In the genomic region with DNA sequence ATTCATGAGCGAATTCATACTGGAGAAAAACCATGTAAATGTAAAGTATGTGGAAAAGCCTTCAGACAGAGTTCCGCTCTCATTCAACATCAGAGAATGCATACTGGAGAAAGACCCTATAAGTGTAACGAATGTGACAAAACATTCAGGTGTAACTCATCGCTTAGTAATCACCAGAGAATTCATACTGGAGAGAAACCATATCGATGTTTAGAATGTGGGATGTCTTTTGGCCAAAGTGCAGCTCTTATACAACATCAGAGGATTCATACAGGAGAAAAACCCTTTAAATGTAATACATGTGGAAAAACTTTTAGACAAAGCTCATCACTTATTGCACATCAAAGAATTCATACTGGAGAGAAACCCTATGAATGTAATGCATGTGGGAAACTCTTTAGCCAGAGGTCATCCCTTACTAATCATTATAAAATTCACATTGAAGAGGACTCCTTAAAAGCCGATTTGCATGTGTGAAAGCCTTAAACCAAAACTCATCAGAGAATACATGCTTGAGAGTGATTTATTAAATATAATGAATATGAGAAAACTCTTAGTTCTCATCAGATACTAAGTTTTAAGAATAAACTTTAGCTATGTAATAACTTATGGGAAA, we compare ENCODE assay signal across 14 cellular contexts. TPM values are rescaled to one million over a fixed set of nuclear protein-coding genes. Genes with fewer than 3 reads are reported as not detected.
DNase-seq lines count a peak whose midpoint lies in the region; ATAC-seq, FAIRE-seq and TF ChIP-seq lines count a peak whose summit lies in the region.
"Had no signal": no experiment of that assay in that cellular context is flagged by ENCODE, and none has a peak within 500 bp of the region (broad histone marks: within the 10 kb centered on the region; RNA-seq: fewer than 3 reads in every experiment).

No MANE protein-coding gene starts in this region.

- peak; percentile 26 for FAIRE-seq in GM12891 (lab: Jason Lieb, UNC)
- FAIRE-seq: GM18507 had no signal

- H3K36me3 ChIP-seq in adipocyte (ENCODE audit: control insufficient read depth, insufficient read depth, low read length, severe bottlenecking), result peaks cover 100% of the 10 kb centered on the region
- H3K36me3 ChIP-seq in endodermal cell (ENCODE audit: control insufficient read depth, insufficient read depth, low read length), result peaks cover 90% of the 10 kb centered on the region
- peaks cover 43 to 78% (median 59%) of the 10 kb centered on the region in 5 donors for H3K36me3 ChIP-seq in subcutaneous abdominal adipose tissue (ENCODE audit: control insufficient read depth in 5 of 5, insufficient read depth in 5 of 5, low read length in 5 of 5)

- peaks cover 91% of the 10 kb centered on the region for H3K9me3 Mint-ChIP-seq in endodermal cell

- no peak for TF ChIP-seq POLR2A in GM12891 (IDR thresholded peaks at IDR 0.05; ENCODE audit: low read depth, low read length)

- TF ChIP-seq CTCF in endodermal cell (conservative IDR thresholded peaks at IDR 0.05), result no peak

- 93 to 97% methylated on average over 4 to 5 of the region's 6 CpGs for WGBS in endodermal cell (ENCODE audit: insufficient coverage in 1 of 2, insufficient read length in 1 of 2), 2 experiments

- H3K4me1 ChIP-seq in adipocyte (ENCODE audit: control insufficient read depth, insufficient read depth, low read length) (no peaks in the 10 kb centered on the region), endodermal cell (ENCODE audit: control insufficient read depth, insufficient read depth, low read length) (no peaks in the 10 kb centered on the region), subcutaneous abdominal adipose tissue (ENCODE audit: control insufficient read depth in 5 of 5, insufficient read depth in 5 of 5, low read length in 5 of 5) (no peaks in the 10 kb centered on the region)
- H3K4me1 ChIP-seq: BLaER1 had no signal

- no peak overlapping the region for H3K27ac Mint-ChIP-seq in endodermal cell
- H3K27ac Mint-ChIP-seq: CD4-positive, CD25-positive, alpha-beta regulatory T cell had no signal

- no peaks in the 10 kb centered on the region for H3K27me3 Mint-ChIP-seq in endodermal cell (ENCODE audit: insufficient read depth)
- H3K27me3 Mint-ChIP-seq: CD4-positive, CD25-positive, alpha-beta regulatory T cell had no signal

- ATAC-seq in HG02840 (IDR thresholded peaks at IDR 0.05; ENCODE audit: low FRiP score, unreplicated experiment), result no peak

- H3K9me3 ChIP-seq in adipocyte (ENCODE audit: control insufficient read depth, low read length), result peaks cover 96% of the 10 kb centered on the region
- peaks cover 97% of the 10 kb centered on the region for H3K9me3 ChIP-seq in endodermal cell (ENCODE audit: control insufficient read depth, low read length)
- H3K9me3 ChIP-seq in subcutaneous abdominal adipose tissue (ENCODE audit: control insufficient read depth in 5 of 5, low read length in 5 of 5), result peaks cover 47 to 90% (median 82%) of the 10 kb centered on the region in 5 donors

- H3K27me3 ChIP-seq in adipocyte (replicated peaks; ENCODE audit: control insufficient read depth, insufficient read depth, low read length) (no peaks in the 10 kb centered on the region), endodermal cell (ENCODE audit: control insufficient read depth, insufficient read depth, low read length, poor library complexity, severe bottlenecking) (no peaks in the 10 kb centered on the region), subcutaneous abdominal adipose tissue (ENCODE audit: control insufficient read depth in 5 of 5, insufficient read depth in 4 of 5, low read length in 5 of 5) (no peaks in the 10 kb centered on the region)
- H3K27me3 ChIP-seq: BLaER1 had no signal

- H3K4me3 ChIP-seq in adipocyte (ENCODE audit: low read length) (peak overlapping the region; percentile 69), endodermal cell (ENCODE audit: low read length) (peak overlapping the region; percentile 57), subcutaneous abdominal adipose tissue (ENCODE audit: low read depth in 1 of 5, low read length in 5 of 5) (peak overlapping the region; percentile 4 to 37 (median 10))

- H3K4me1 Mint-ChIP-seq in endodermal cell, result no peaks in the 10 kb centered on the region
- H3K4me1 Mint-ChIP-seq: CD4-positive, CD25-positive, alpha-beta regulatory T cell had no signal

- no peak for DNase-seq in GM12891 (ENCODE audit: insufficient read length, low spot score)
- no peak for DNase-seq in adipocyte (ENCODE audit: low read depth)
- no peak for DNase-seq in endodermal cell
- DNase-seq in NCI-H774 (lab: John Stamatoyannopoulos, UW), result no peak
- no peak for DNase-seq in stimulated activated CD4-positive, alpha-beta T cell treated with anti-CD3 and anti-CD28 coated beads, Interleukin-2, amount 100 ng/mL, for 48 hours
- DNase-seq: AML-193; CD4-positive, CD25-positive, alpha-beta regulatory T cell; HCEC 1CT; KBM-7 had no signal

- peaks cover 95% of the 10 kb centered on the region for H3K36me3 Mint-ChIP-seq in endodermal cell (ENCODE audit: low read depth)

- H3K9ac ChIP-seq in adipocyte (ENCODE audit: low read length), result no peak overlapping the region
- H3K9ac ChIP-seq in endodermal cell (ENCODE audit: extremely low read depth, low read length, poor library complexity, severe bottlenecking), result no peak overlapping the region
- no peak overlapping the region for H3K9ac ChIP-seq in subcutaneous abdominal adipose tissue (ENCODE audit: low read length in 5 of 5)
- H3K9ac ChIP-seq: BLaER1 had no signal

- H3K4me3 Mint-ChIP-seq in endodermal cell, result no peak overlapping the region
- H3K4me3 Mint-ChIP-seq: CD4-positive, CD25-positive, alpha-beta regulatory T cell had no signal

- H3K27ac ChIP-seq in endodermal cell (ENCODE audit: low read depth, low read length), result no peak overlapping the region
- H3K27ac ChIP-seq in subcutaneous abdominal adipose tissue (ENCODE audit: low read depth, low read length), result no peak overlapping the region
- H3K27ac ChIP-seq: BLaER1 had no signal

TF ChIP-seq in GM12891, 5 proteins besides CTCF, POLR2A, EP300 and RAD21:
- TF ChIP-seq POU2F2 (IDR thresholded peaks at IDR 0.05; ENCODE audit: low read depth, low read length), result no peak
- no peak for TF ChIP-seq POLR2AphosphoS5 (IDR thresholded peaks at IDR 0.05; ENCODE audit: low read depth, low read length)
TF ChIP-seq in GM12891: peak in this region for 0.

RNA-seq across cellular contexts. Expression of gene ZFP2, which starts 11.8 kb away (rescaled TPM):
- 0.06 TPM for polyA plus RNA-seq in GM12891 (2012; ENCODE audit: low read depth, missing spikeins)
- total RNA-seq in endodermal cell, result 1 to 10 TPM; 1.8 to 3.3 TPM
- polyA plus RNA-seq in endodermal cell (2013, experiment 1 of 2), result 2.5 TPM
- polyA plus RNA-seq in endodermal cell (2013, experiment 2 of 2), result 3.2 TPM
- total RNA-seq: H4 had no signal

RNA-seq across cellular contexts. Expression of gene ZNF354B, which starts 24.2 kb away (rescaled TPM):
- polyA plus RNA-seq in GM12891 (2012; ENCODE audit: low read depth, missing spikeins), result 1.5 TPM
- total RNA-seq in endodermal cell, result 10 to 100 TPM; 24.3 to 26.0 TPM
- 16.9 TPM for polyA plus RNA-seq in endodermal cell (2013, experiment 1 of 2)
- 17.2 TPM for polyA plus RNA-seq in endodermal cell (2013, experiment 2 of 2)

RNA-seq across cellular contexts. Expression of gene ZNF454, which starts 57.1 kb away (rescaled TPM):
- not detected for polyA plus RNA-seq in GM12891 (2012; ENCODE audit: low read depth, missing spikeins)
- total RNA-seq in endodermal cell, result under 1 TPM in 1 of 2 donors, not detected in 1; 0.86 TPM
- polyA plus RNA-seq in endodermal cell (2013, experiment 1 of 2), result 1.5 TPM
- 1.3 TPM for polyA plus RNA-seq in endodermal cell (2013, experiment 2 of 2)
- polyA plus RNA-seq: CD4-positive, CD25-positive, alpha-beta regulatory T cell had no signal

Comparison
In these comparisons a context has a peak if more than half of its experiments do, and no peak if none do; other contexts are left out.
1. H3K4me3 ChIP-seq: peak in every context shown above with its lines; median percentile 69 in adipocyte; 57 in endodermal cell; 10 in subcutaneous abdominal adipose tissue.